1 cellular context compared by ENCODE assay signal in genomic region chrX:120014354-120015129, GRCh38.
TF ChIP-seq lines count a peak whose summit lies in the region.

No MANE protein-coding gene starts in this region.

TF ChIP-seq in HepG2, 621 proteins besides CTCF, POLR2A, EP300 and RAD21 (continued from another document):
- TF ChIP-seq TFAP4 (IDR thresholded peaks at IDR 0.05; ENCODE audit: borderline replicate concordance, low read depth) = no peak
- TF ChIP-seq KAT8 (CRISPR knock-in tag; IDR thresholded peaks at IDR 0.05) = no peak
- no peak for TF ChIP-seq ZFP37 (CRISPR knock-in tag; IDR thresholded peaks at IDR 0.05; ENCODE audit: borderline replicate concordance)
- TF ChIP-seq NFKB2 (CRISPR knock-in tag; IDR thresholded peaks at IDR 0.05; ENCODE audit: borderline replicate concordance) = no peak
- no peak for TF ChIP-seq ZNF775 (CRISPR knock-in tag; IDR thresholded peaks at IDR 0.05; ENCODE audit: borderline replicate concordance)
- TF ChIP-seq ZKSCAN8 (CRISPR knock-in tag; IDR thresholded peaks at IDR 0.05; ENCODE audit: borderline replicate concordance) = no peak
- no peak for TF ChIP-seq ISL2 (CRISPR knock-in tag; IDR thresholded peaks at IDR 0.05)
